In genomic region chr19:43934985-43935708, GRCh38 we compare ENCODE assay signal across 8 cellular contexts. TPM values are rescaled to one million over a fixed set of nuclear protein-coding genes. Genes with fewer than 3 reads are reported as not detected.
DNase-seq lines count a peak whose midpoint lies in the region; ATAC-seq, FAIRE-seq and TF ChIP-seq lines count a peak whose summit lies in the region.

ZNF45 (minus strand) TSS chr19:43935282; CDS start chr19:43922185, 13,097 bp downstream.

- H3K4me1 Mint-ChIP-seq in activated T-cell treated with anti-CD3 and anti-CD28 coated beads, Interleukin-2, amount 50 U/mL, for 72 hours (ENCODE audit: low read depth) = peaks cover 24% of the 10 kb centered on the region

- H3K4me1 ChIP-seq in KMS-11 (ENCODE audit: low read depth, poor library complexity, severe bottlenecking) (peaks cover 5% of the 10 kb centered on the region), muscle layer of duodenum (ENCODE audit: control insufficient read depth in 1 of 2, insufficient read depth in 2 of 2, low read length in 2 of 2) (peaks cover 8 to 15% of the 10 kb centered on the region in 2 donors)

- DNase-seq in DMS153 treated with DMSO at 0.1 percent for 48 hours (lab: John Stamatoyannopoulos, UW; ENCODE audit: unreplicated experiment) (peak; percentile 84), RCC 7860 (ENCODE audit: low spot score) (peak; percentile 58)
- DNase-seq in activated T-cell treated with anti-CD3 and anti-CD28 coated beads, Interleukin-2, amount 50 U/mL, for 72 hours = peak; percentile 90 to 91
- DNase-seq in stimulated activated CD8-positive, alpha-beta memory T cell treated with anti-CD3 and anti-CD28 coated beads, Interleukin-7, amount 100 ng/mL, for 4 hours (ENCODE audit: low read depth in 2 of 2) = peak; percentile 78 to 84

- peaks cover 2 to 30% of the 10 kb centered on the region in 2 donors for H3K36me3 Mint-ChIP-seq in activated T-cell treated with anti-CD3 and anti-CD28 coated beads, Interleukin-2, amount 50 U/mL, for 72 hours (ENCODE audit: insufficient read depth in 2 of 2)

- H3K27me3 ChIP-seq in KMS-11 (ENCODE audit: insufficient read depth, low read depth) = no peaks in the 10 kb centered on the region
- no peaks in the 10 kb centered on the region for H3K27me3 ChIP-seq in muscle layer of duodenum (ENCODE audit: low read depth, low read length)

- H3K27ac ChIP-seq in KMS-11 (peak within 1 kb of the TSS; percentile 2; the same call in 1 of the 2 replicates), muscle layer of duodenum (ENCODE audit: low read length) (peak within 1 kb of the TSS; percentile 74)

- peak within 1 kb of the TSS; percentile 83 to 94 for H3K4me3 Mint-ChIP-seq in activated T-cell treated with anti-CD3 and anti-CD28 coated beads, Interleukin-2, amount 50 U/mL, for 72 hours

- TF ChIP-seq CTCF in KMS-11 (conservative IDR thresholded peaks at IDR 0.05; ENCODE audit: low read depth, low read length) = no peak

- no peaks in the 10 kb centered on the region for H4K20me1 ChIP-seq in KMS-11 (ENCODE audit: insufficient read depth)

- peak within 1 kb of the TSS; percentile 72 for H3K4me2 ChIP-seq in KMS-11

- peak within 1 kb of the TSS; percentile 98 for H2AFZ ChIP-seq in KMS-11 (ENCODE audit: low read depth)

- ATAC-seq in GM21723 (IDR thresholded peaks at IDR 0.05; ENCODE audit: unreplicated experiment) (peak; percentile 97), esophagus mucosa (peak; percentile 97)
- ATAC-seq in activated T-cell treated with anti-CD3 and anti-CD28 coated beads, Interleukin-2, amount 50 U/mL, for 72 hours (replicated peaks in 1 of 2) = peak; percentile 97

- H3K4me3 ChIP-seq in KMS-11 (IDR thresholded peaks at IDR 0.05; ENCODE audit: insufficient read depth, low read depth, low read length) (no peak within 1 kb of the TSS), muscle layer of duodenum (ENCODE audit: low read depth in 1 of 2, low read length in 2 of 2) (peak within 1 kb of the TSS; percentile 82 to 83)

- H3K9me3 ChIP-seq in muscle layer of duodenum (ENCODE audit: control insufficient read depth in 1 of 2, low read length in 2 of 2) = peaks cover 0 to 3% of the 10 kb centered on the region in 2 donors

- H3K9ac ChIP-seq in KMS-11 = peak within 1 kb of the TSS; percentile 41; the same call in 1 of the 2 replicates

- peaks cover 11% of the 10 kb centered on the region; the same call in 1 of the 2 replicates for H3K36me3 ChIP-seq in KMS-11 (ENCODE audit: insufficient read depth)
- peaks cover 21 to 30% of the 10 kb centered on the region in 2 donors for H3K36me3 ChIP-seq in muscle layer of duodenum (ENCODE audit: control insufficient read depth in 1 of 2, insufficient read depth in 2 of 2, low read length in 2 of 2)

- no peaks in the 10 kb centered on the region for H3K79me2 ChIP-seq in KMS-11 (ENCODE audit: insufficient read depth, low read depth)

- H3K27ac Mint-ChIP-seq in activated T-cell treated with anti-CD3 and anti-CD28 coated beads, Interleukin-2, amount 50 U/mL, for 72 hours = peak within 1 kb of the TSS; percentile 93

- FAIRE-seq in RCC 7860 (lab: Jason Lieb, UNC) = peak; percentile 2

- peaks cover 4 to 10% of the 10 kb centered on the region in 2 donors for H3K9me3 Mint-ChIP-seq in activated T-cell treated with anti-CD3 and anti-CD28 coated beads, Interleukin-2, amount 50 U/mL, for 72 hours

- no peaks in the 10 kb centered on the region for H3K27me3 Mint-ChIP-seq in activated T-cell treated with anti-CD3 and anti-CD28 coated beads, Interleukin-2, amount 50 U/mL, for 72 hours (ENCODE audit: low read depth)

RNA-seq across cellular contexts. Expression of gene ZNF45, which starts in this region (rescaled TPM):
- total RNA-seq in activated T-cell treated with anti-CD3 and anti-CD28 coated beads, Interleukin-2, amount 50 U/mL, for 72 hours = 10 to 100 TPM; 11.4 to 13.9 TPM
- 6.0 TPM for total RNA-seq in esophagus mucosa
